24 cellular contexts compared by ENCODE assay signal in genomic region chr5:7317751-7318150, GRCh38.
DNase-seq lines count a peak whose midpoint lies in the region; ATAC-seq and TF ChIP-seq lines count a peak whose summit lies in the region.
"Had no signal": no experiment of that assay in that cellular context is flagged by ENCODE, and none has a peak within 500 bp of the region (broad histone marks: within the 10 kb centered on the region; RNA-seq: fewer than 3 reads in every experiment).

No MANE protein-coding gene starts in this region.

- peak; percentile 81 for DNase-seq in AG10803 (ENCODE audit: low read depth)
- peak; percentile 30 for DNase-seq in GM03348 (ENCODE audit: low spot score)
- peak; percentile 19 for DNase-seq in RPMI7951 (ENCODE audit: low read depth)
- DNase-seq in fibroblast of the aortic adventitia (ENCODE audit: low read depth) = peak; percentile 34
- DNase-seq in stimulated activated CD4-positive, alpha-beta T cell treated with anti-CD3 and anti-CD28 coated beads, Interleukin-1b, Interleukin-23, amount 100 ng/mL, for 48 hours = no peak
- DNase-seq: CD8-positive, alpha-beta T cell; DMS 273 treated with DMSO at 0.1 percent for 48 hours; DMS79; GOT3; HCEC 1CT; Kasumi-1; NCI-H1092 treated with DMSO at 0.1 percent for 48 hours; NCI-H1436 treated with DMSO at 0.1 percent for 48 hours; NCI-H187 treated with DMSO at 0.1 percent for 48 hours; NCI-H2107; NCI-H446; NCI-H524 treated with DMSO at 0.1 percent for 48 hours; NCI-H774; SJCRH30; T-cell had no signal

- TF ChIP-seq CTCF in AG10803 (conservative IDR thresholded peaks at IDR 0.05; ENCODE audit: low read length) = no peak
- TF ChIP-seq CTCF in fibroblast of the aortic adventitia (IDR thresholded peaks at IDR 0.05; ENCODE audit: insufficient read depth, low read length) = no peak

- ATAC-seq in HG03342 (IDR thresholded peaks at IDR 0.05; ENCODE audit: unreplicated experiment) = no peak
- ATAC-seq in HG02588 (IDR thresholded peaks at IDR 0.05; ENCODE audit: unreplicated experiment) = no peak
- ATAC-seq: CD8-positive, alpha-beta T cell; K562; Right ventricle myocardium inferior; T-cell had no signal

- H3K4me3 ChIP-seq in AG10803 (ENCODE audit: low read length) (no peak overlapping the region), fibroblast of the aortic adventitia (ENCODE audit: low read depth, low read length) (no peak overlapping the region)
- H3K4me3 ChIP-seq: K562, SJCRH30 had no signal
